Comparison of ENCODE assay signal across 21 cellular contexts in the genomic region with DNA sequence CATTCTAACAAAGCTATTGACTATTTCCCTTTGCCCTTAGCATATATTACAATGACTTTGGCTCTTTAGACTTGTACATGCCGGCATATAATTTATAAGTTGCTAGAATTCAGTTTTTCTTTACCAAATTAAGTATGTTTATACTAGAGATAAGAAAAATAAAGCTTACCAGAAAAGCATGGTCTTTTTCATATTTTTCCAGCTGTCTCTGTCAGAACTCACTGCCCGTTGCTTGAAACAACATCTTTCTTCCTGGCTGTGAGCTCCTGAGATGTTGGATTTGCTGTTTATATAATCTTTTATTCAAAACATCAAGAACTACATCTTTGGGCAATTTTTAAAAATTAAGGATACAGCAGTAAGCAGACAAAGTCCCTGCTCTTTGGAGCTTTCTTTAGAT. TPM values are rescaled to one million over a fixed set of nuclear protein-coding genes. Genes with fewer than 3 reads are reported as not detected.
DNase-seq lines count a peak whose midpoint lies in the region; TF ChIP-seq lines count a peak whose summit lies in the region.
"Had no signal": no experiment of that assay in that cellular context is flagged by ENCODE, and none has a peak within 500 bp of the region (broad histone marks: within the 10 kb centered on the region; RNA-seq: fewer than 3 reads in every experiment).

No MANE protein-coding gene starts in this region.

- H3K4me1 Mint-ChIP-seq in nephron = no peaks in the 10 kb centered on the region
- H3K4me1 Mint-ChIP-seq: CD4-positive, alpha-beta memory T cell had no signal

- 51 to 70% methylated on average over 2 of the region's 2 CpGs for WGBS in esophagus squamous epithelium, 2 donors

- peaks cover 3% of the 10 kb centered on the region for H3K27me3 Mint-ChIP-seq in nephron (ENCODE audit: low read depth)

- no peak overlapping the region for H3K4me2 ChIP-seq in MM.1S (ENCODE audit: low read depth, low read length)

- TF ChIP-seq CTCF in astrocyte of the spinal cord (IDR thresholded peaks at IDR 0.05; ENCODE audit: low read depth, low read length) = no peak
- no peak for TF ChIP-seq CTCF in nephron (IDR thresholded peaks at IDR 0.05; ENCODE audit: unreplicated experiment in 3 of 3)
- TF ChIP-seq CTCF in MM.1S (IDR thresholded peaks at IDR 0.05; ENCODE audit: low read length) = no peak
- no peak for TF ChIP-seq CTCF in tibial artery (IDR thresholded peaks at IDR 0.05)
- no peak for TF ChIP-seq CTCF in esophagus squamous epithelium (IDR thresholded peaks at IDR 0.05)

- no peaks in the 10 kb centered on the region for H3F3A ChIP-seq in MM.1S (ENCODE audit: insufficient read depth, low read length)

- peaks cover 11% of the 10 kb centered on the region for H3K9me3 Mint-ChIP-seq in nephron

- H3K27ac ChIP-seq in MM.1S (ENCODE audit: low read length) (no peak overlapping the region), tibial artery (no peak overlapping the region), esophagus squamous epithelium (no peak overlapping the region)

- TF ChIP-seq POLR2A in esophagus squamous epithelium (IDR thresholded peaks at IDR 0.05) = no peak

- H3K27ac Mint-ChIP-seq in nephron = peak overlapping the region in 2 of 3 experiments; percentile 47 to 65
- H3K27ac Mint-ChIP-seq: CD4-positive, alpha-beta memory T cell; HFFc6 had no signal

- H3K79me2 ChIP-seq in MM.1S (ENCODE audit: low read length) = no peaks in the 10 kb centered on the region

- DNase-seq in LHCN-M2 (ENCODE audit: low read depth) = peak; percentile 63
- DNase-seq in astrocyte of the spinal cord (ENCODE audit: low read depth, low spot score) = peak; percentile 42
- DNase-seq in ureter (ENCODE audit: low spot score) = no peak
- no peak for DNase-seq in MM.1S
- no peak for DNase-seq in tibial artery
- DNase-seq in esophagus squamous epithelium (lab: John Stamatoyannopoulos, UW) = no peak
- DNase-seq: C1 segment of cervical spinal cord; Calu3; CD4-positive, alpha-beta memory T cell; COR-L47; DMS79 treated with DMSO at 0.1 percent for 48 hours; GF-D8; GOT3; HFFc6 had no signal

- peaks cover under 1% of the 10 kb centered on the region for H3K36me3 Mint-ChIP-seq in nephron (ENCODE audit: low read depth)
- H3K36me3 Mint-ChIP-seq: CD4-positive, alpha-beta memory T cell had no signal

- no peaks in the 10 kb centered on the region for H4K20me1 ChIP-seq in MM.1S (ENCODE audit: insufficient read depth, low read length)

- intact Hi-C loops in tibial artery (cut with DNase I; ENCODE audit: low total_unique reads) = no loop called here
- intact Hi-C loops in esophagus squamous epithelium (cut with DNase I) = no loop called here

- H2AFZ ChIP-seq in MM.1S (ENCODE audit: low read length) = no peak overlapping the region

- H3K9me2 ChIP-seq in MM.1S (replicated peaks; ENCODE audit: insufficient read depth, low read length) = no peaks in the 10 kb centered on the region

- no peaks in the 10 kb centered on the region for H3K36me3 ChIP-seq in MM.1S (replicated peaks; ENCODE audit: insufficient read depth, low read length)
- H3K36me3 ChIP-seq in tibial artery = no peaks in the 10 kb centered on the region
- no peaks in the 10 kb centered on the region for H3K36me3 ChIP-seq in esophagus squamous epithelium
- H3K36me3 ChIP-seq: HAP-1 had no signal

- no peak overlapping the region for H3K4me3 ChIP-seq in astrocyte of the spinal cord (ENCODE audit: low read depth, low read length)
- H3K4me3 ChIP-seq in MM.1S (ENCODE audit: low read length) = no peak overlapping the region
- no peak overlapping the region for H3K4me3 ChIP-seq in tibial artery
- no peak overlapping the region for H3K4me3 ChIP-seq in esophagus squamous epithelium
- H3K4me3 ChIP-seq: HAP-1 had no signal

- no peak overlapping the region for H3K9ac ChIP-seq in MM.1S (ENCODE audit: low read length)

- in situ Hi-C loops in astrocyte of the spinal cord (cut with HindIII; ENCODE audit: low sequenced_read_pairs) = no loop called here

- no peak overlapping the region for H3K4me3 Mint-ChIP-seq in nephron
- H3K4me3 Mint-ChIP-seq: CD4-positive, alpha-beta memory T cell; HFFc6 had no signal

- H3K27me3 ChIP-seq in MM.1S (replicated peaks; ENCODE audit: insufficient read depth, low read length) = no peaks in the 10 kb centered on the region
- no peaks in the 10 kb centered on the region for H3K27me3 ChIP-seq in tibial artery
- H3K27me3 ChIP-seq in esophagus squamous epithelium = no peaks in the 10 kb centered on the region

- no peaks in the 10 kb centered on the region for H3K9me3 ChIP-seq in MM.1S (replicated peaks; ENCODE audit: insufficient read depth, low read length)
- no peaks in the 10 kb centered on the region for H3K9me3 ChIP-seq in tibial artery
- no peaks in the 10 kb centered on the region for H3K9me3 ChIP-seq in esophagus squamous epithelium
- H3K9me3 ChIP-seq: HAP-1 had no signal

- H3K4me1 ChIP-seq in MM.1S (ENCODE audit: low read length) (no peaks in the 10 kb centered on the region), tibial artery (no peaks in the 10 kb centered on the region), esophagus squamous epithelium (peaks cover 0 to under 1% (median 0%) of the 10 kb centered on the region in 3 donors)
- H3K4me1 ChIP-seq: HAP-1 had no signal

RNA-seq across cellular contexts. Expression of a gene that starts 45.2 kb away (rescaled TPM):
- 0.83 and 2.1 TPM in 2 replicates for total RNA-seq in LHCN-M2 (2014; rRNA removed)
- polyA plus RNA-seq in LHCN-M2 (2012) = 0.11 TPM
- 8.1 TPM for total RNA-seq in ureter
- under 1 TPM in 3 of 4 donors, not detected in 1; 0.30 to 0.57 (median 0.56) TPM for total RNA-seq in esophagus squamous epithelium
- total RNA-seq: A172; A673; Calu3; CD4-positive, alpha-beta memory T cell; Daoy; G401; HFFc6 had no signal
- polyA plus RNA-seq: BJ; CD4-positive, alpha-beta memory T cell had no signal

Comparison
In these comparisons a context has a peak if more than half of its experiments do, and no peak if none do; other contexts are left out.
1. DNase-seq: peak in LHCN-M2 (single experiment) and astrocyte of the spinal cord (single experiment); none in ureter (single experiment), MM.1S (single experiment), tibial artery (0 of 2) and esophagus squamous epithelium (single experiment).